9 cellular contexts compared by ENCODE assay signal in the genomic region with DNA sequence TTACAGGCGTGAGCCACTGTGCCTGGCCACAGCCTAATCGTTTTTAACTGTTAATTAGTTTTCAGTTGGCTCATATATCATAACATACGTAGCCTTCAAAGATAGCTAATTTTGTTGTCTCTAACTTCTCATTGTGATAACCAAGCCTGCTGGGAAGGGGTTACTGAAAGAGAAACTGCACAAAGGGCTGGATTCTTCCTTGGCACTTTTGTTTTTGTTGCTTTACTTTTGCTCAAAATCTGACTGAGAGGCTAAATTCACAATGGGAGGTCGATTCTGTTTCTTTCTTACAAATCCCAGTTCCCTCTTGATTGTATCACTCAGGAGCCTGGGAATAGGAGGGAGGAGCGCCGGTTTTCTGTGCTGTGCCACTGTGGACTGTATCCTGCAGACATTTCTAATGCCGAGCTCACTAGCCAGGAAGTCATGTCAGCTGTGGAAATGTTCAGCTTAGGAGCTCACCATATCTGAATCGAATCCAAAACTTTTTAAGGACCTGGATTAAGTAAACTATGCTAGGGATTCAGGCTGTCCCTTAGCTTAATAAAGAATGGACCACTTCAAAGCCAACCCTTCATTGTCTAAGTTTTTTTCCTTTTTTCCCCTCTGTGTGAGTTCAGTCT.
DNase-seq lines count a peak whose midpoint lies in the region; ATAC-seq and TF ChIP-seq lines count a peak whose summit lies in the region.
"Had no signal": no experiment of that assay in that cellular context is flagged by ENCODE, and none has a peak within 500 bp of the region (broad histone marks: within the 10 kb centered on the region; RNA-seq: fewer than 3 reads in every experiment).

No MANE protein-coding gene starts in this region.

- peak; percentile 65 for DNase-seq in Caki2 (ENCODE audit: low read depth)
- peak; percentile 59 for DNase-seq in fibroblast of mammary gland (ENCODE audit: low read depth)
- peak; percentile 9 for DNase-seq in pons (ENCODE audit: low spot score)
- DNase-seq in UCSD-AML1 (lab: John Stamatoyannopoulos, UW; ENCODE audit: unreplicated experiment): no peak
- DNase-seq in activated CD8-positive, alpha-beta memory T cell treated with anti-CD3 and anti-CD28 coated beads for 24 hours: no peak
- DNase-seq in DMS53 (lab: John Stamatoyannopoulos, UW): no peak
- DNase-seq in T-helper 9 cell: no peak

- ATAC-seq in SK-N-SH treated with all-trans-retinoic acid at 6 μM for 48 hours: peak; percentile 77

- TF ChIP-seq CTCF in fibroblast of mammary gland (conservative IDR thresholded peaks at IDR 0.05; ENCODE audit: control insufficient read depth, insufficient read depth, low read depth, low read length): no peak

- in situ Hi-C loops in Caki2 (cut with HindIII; ENCODE audit: low pct_unique_long_range_greater_than_20kb, low sequenced_read_pairs): no loop called here

- H3K4me3 ChIP-seq in fibroblast of mammary gland (ENCODE audit: control insufficient read depth, low read depth, low read length): peak overlapping the region; percentile 12
- H3K4me3 ChIP-seq: cardiac muscle cell had no signal

TF ChIP-seq in SK-N-SH treated with all-trans-retinoic acid at 6 μM for 48 hours, 23 proteins besides CTCF, POLR2A, EP300 and RAD21:
- no peak for TF ChIP-seq GLIS3 (CRISPR knock-in tag; IDR thresholded peaks at IDR 0.05)
- TF ChIP-seq ZNF8 (CRISPR knock-in tag; IDR thresholded peaks at IDR 0.05): no peak
- TF ChIP-seq, protein P1, sequence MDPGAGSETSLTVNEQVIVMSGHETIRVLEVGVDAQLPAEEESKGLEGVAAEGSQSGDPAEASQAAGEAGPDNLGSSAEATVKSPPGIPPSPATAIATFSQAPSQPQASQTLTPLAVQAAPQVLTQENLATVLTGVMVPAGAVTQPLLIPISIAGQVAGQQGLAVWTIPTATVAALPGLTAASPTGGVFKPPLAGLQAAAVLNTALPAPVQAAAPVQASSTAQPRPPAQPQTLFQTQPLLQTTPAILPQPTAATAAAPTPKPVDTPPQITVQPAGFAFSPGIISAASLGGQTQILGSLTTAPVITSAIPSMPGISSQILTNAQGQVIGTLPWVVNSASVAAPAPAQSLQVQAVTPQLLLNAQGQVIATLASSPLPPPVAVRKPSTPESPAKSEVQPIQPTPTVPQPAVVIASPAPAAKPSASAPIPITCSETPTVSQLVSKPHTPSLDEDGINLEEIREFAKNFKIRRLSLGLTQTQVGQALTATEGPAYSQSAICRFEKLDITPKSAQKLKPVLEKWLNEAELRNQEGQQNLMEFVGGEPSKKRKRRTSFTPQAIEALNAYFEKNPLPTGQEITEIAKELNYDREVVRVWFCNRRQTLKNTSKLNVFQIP (CRISPR knock-in tag; IDR thresholded peaks at IDR 0.05; ENCODE audit: borderline replicate concordance, low read depth): no peak
- no peak for TF ChIP-seq SNAI2 (CRISPR knock-in tag; IDR thresholded peaks at IDR 0.05)
- TF ChIP-seq BACH2 (CRISPR knock-in tag; IDR thresholded peaks at IDR 0.05; ENCODE audit: borderline replicate concordance): no peak
- TF ChIP-seq CSRNP3 (CRISPR knock-in tag; IDR thresholded peaks at IDR 0.05): no peak
- no peak for TF ChIP-seq ARNTL (CRISPR knock-in tag; IDR thresholded peaks at IDR 0.05; ENCODE audit: borderline replicate concordance, low read depth)
- no peak for TF ChIP-seq ZNF565 (CRISPR knock-in tag; conservative IDR thresholded peaks at IDR 0.05; ENCODE audit: low read depth)
- TF ChIP-seq PPARA (CRISPR knock-in tag; IDR thresholded peaks at IDR 0.05; ENCODE audit: borderline replicate concordance): no peak
- no peak for TF ChIP-seq ZC3H10 (CRISPR knock-in tag; IDR thresholded peaks at IDR 0.05)
- TF ChIP-seq ZFP30 (CRISPR knock-in tag; IDR thresholded peaks at IDR 0.05): no peak

Comparison
In these comparisons a context has a peak if more than half of its experiments do, and no peak if none do; other contexts are left out.
1. DNase-seq: peak in Caki2 (single experiment), fibroblast of mammary gland (single experiment) and pons (single experiment); none in UCSD-AML1 (single experiment), activated CD8-positive, alpha-beta memory T cell treated with anti-CD3 and anti-CD28 coated beads for 24 hours (single experiment), DMS53 (single experiment) and T-helper 9 cell (single experiment).